Comparison of ENCODE assay signal across 19 cellular contexts in the genomic region with DNA sequence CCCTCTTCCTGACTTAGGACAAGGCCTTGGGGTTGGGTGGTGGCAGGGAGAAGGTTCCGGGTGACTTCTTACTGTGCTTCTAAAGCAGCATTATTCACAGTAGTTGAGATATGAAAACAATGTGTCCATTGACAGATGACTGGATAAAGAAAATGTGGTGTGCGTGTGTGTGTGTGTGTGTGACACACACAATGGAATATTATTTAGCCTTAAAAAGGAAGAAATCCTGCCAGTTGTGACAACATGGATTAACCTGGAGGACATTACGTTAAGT.
DNase-seq lines count a peak whose midpoint lies in the region; ATAC-seq, FAIRE-seq and TF ChIP-seq lines count a peak whose summit lies in the region.
"Had no signal": no experiment of that assay in that cellular context is flagged by ENCODE, and none has a peak within 500 bp of the region (broad histone marks: within the 10 kb centered on the region; RNA-seq: fewer than 3 reads in every experiment).

No MANE protein-coding gene starts in this region.

- TF ChIP-seq POLR2A in K562 (conservative IDR thresholded peaks at IDR 0.05): no peak

- intact Hi-C loops in K562 (cut with micrococcal nuclease) (no loop called here), Right ventricle myocardium superior (cut with DNase I) (loop anchor here (5.0 kb wide), 1 partner anchor 220 kb away; no protein-coding TSS in a partner anchor)
- intact Hi-C loops in naive thymus-derived CD4-positive, alpha-beta T cell (cut with micrococcal nuclease): loop anchor here in 1 of 2 donors (10.0 kb wide), 1 partner anchor 438 kb away; the partner anchor contains the start of gene SPRED1

- no peaks in the 10 kb centered on the region for H3K9me1 ChIP-seq in K562 (ENCODE audit: control insufficient read depth, insufficient read depth, low read length)

- TF ChIP-seq EP300 in K562 (IDR thresholded peaks at IDR 0.05; ENCODE audit: low read length): no peak

- CTCF ChIA-PET in K562 (lab: Yijun Ruan, JAX; ENCODE audit: low intra/inter-chr PET ratio): interaction anchor here (0.7 kb wide), 1 partner anchor 959 kb away, joined by 3 read pairs; no protein-coding TSS in a partner anchor
- CTCF ChIA-PET in naive thymus-derived CD4-positive, alpha-beta T cell (lab: Charles Lee): interaction anchor here (0.6 to 11.2 kb wide), 7 partner anchors 42 to 221 kb away, joined by 3 to 295 read pairs (median 35); partner anchors contain the start of gene RASGRP1

- no peak overlapping the region for H2AFZ ChIP-seq in K562 (ENCODE audit: low read depth, low read length)
- H2AFZ ChIP-seq: GM23248 had no signal

- no peak overlapping the region for H3K9ac ChIP-seq in K562 (ENCODE audit: insufficient read depth in 1 of 2, low read depth in 2 of 2, low read length in 2 of 2)
- H3K9ac ChIP-seq: GM23248 had no signal

- TF ChIP-seq CTCF in K562 (IDR thresholded peaks at IDR 0.05 in 2 of 3, conservative IDR thresholded peaks at IDR 0.05 in 1 of 3; ENCODE audit: insufficient read depth in 2 of 3, low read depth in 1 of 3, low read length in 3 of 3): no peak

- H3K4me1 Mint-ChIP-seq in stimulated activated naive CD8-positive, alpha-beta T cell treated with anti-CD3 and anti-CD28 coated beads, Interleukin-15, Interleukin-2, amounts not matched to agents 100 ng/mL and 50 ng/mL, for 24 hours (ENCODE audit: low read depth): peaks cover 74% of the 10 kb centered on the region
- peaks cover 66% of the 10 kb centered on the region for H3K4me1 Mint-ChIP-seq in stimulated activated naive CD8-positive, alpha-beta T cell treated with anti-CD3 and anti-CD28 coated beads, Interleukin-15, amount 100 ng/mL, for 72 hours
- peaks cover 32 to 87% (median 66%) of the 10 kb centered on the region in 7 donors for H3K4me1 Mint-ChIP-seq in naive thymus-derived CD4-positive, alpha-beta T cell
- peaks cover 88% of the 10 kb centered on the region for H3K4me1 Mint-ChIP-seq in activated T-cell treated with anti-CD3 and anti-CD28 coated beads, Interleukin-2, amount 50 U/mL, for 72 hours (ENCODE audit: low read depth)

- BruUV-seq in K562 (replicated peaks; lab: Mats Ljungman, UMichigan): no TSS peak

- in situ Hi-C loops in K562 (cut with MboI): loop anchor here (5.0 to 10.0 kb wide), 3 partner anchors 128 to 700 kb away; partner anchors contain the start of gene RASGRP1

- no peak for TF ChIP-seq RAD21 in K562 (CRISPR knock-in tag; conservative IDR thresholded peaks at IDR 0.05 in 1 of 2, IDR thresholded peaks at IDR 0.05 in 1 of 2)

- H3K27me3 ChIP-seq in K562 (ENCODE audit: control insufficient read depth in 2 of 2, insufficient read depth in 2 of 2, low read length in 2 of 2): no peaks in the 10 kb centered on the region; a peak in 2 of 5 replicates
- H3K27me3 ChIP-seq in naive thymus-derived CD4-positive, alpha-beta T cell (ENCODE audit: control insufficient read depth in 2 of 2, insufficient read depth in 2 of 2, low read length in 2 of 2): no peaks in the 10 kb centered on the region
- H3K27me3 ChIP-seq: BE2C had no signal

- no peak overlapping the region for H3K27ac ChIP-seq in K562 (ENCODE audit: extremely low read depth, low read depth, low read length)
- no peak overlapping the region for H3K27ac ChIP-seq in naive thymus-derived CD4-positive, alpha-beta T cell (ENCODE audit: low read depth, low read length)
- H3K27ac ChIP-seq: GM23248 had no signal

- H3K79me2 ChIP-seq in K562 (ENCODE audit: control insufficient read depth, insufficient read depth, low read length): no peaks in the 10 kb centered on the region

- 0 out of 2 replicates have a peak, but pooled peaks cover 5% of the 10 kb centered on the region for H4K20me1 ChIP-seq in K562 (replicated peaks; ENCODE audit: control insufficient read depth, insufficient read depth, low read length)

- H3K9me3 Mint-ChIP-seq in stimulated activated naive CD8-positive, alpha-beta T cell treated with anti-CD3 and anti-CD28 coated beads, Interleukin-15, Interleukin-2, amounts not matched to agents 100 ng/mL and 50 ng/mL, for 24 hours: no peaks in the 10 kb centered on the region
- no peaks in the 10 kb centered on the region for H3K9me3 Mint-ChIP-seq in stimulated activated naive CD8-positive, alpha-beta T cell treated with anti-CD3 and anti-CD28 coated beads, Interleukin-15, amount 100 ng/mL, for 72 hours
- H3K9me3 Mint-ChIP-seq in naive thymus-derived CD4-positive, alpha-beta T cell: peaks cover 0 to 6% (median 0%) of the 10 kb centered on the region in 11 donors
- peaks cover 2% of the 10 kb centered on the region in 2 donors for H3K9me3 Mint-ChIP-seq in activated T-cell treated with anti-CD3 and anti-CD28 coated beads, Interleukin-2, amount 50 U/mL, for 72 hours
- H3K9me3 Mint-ChIP-seq: CD4-positive, CD25-positive, alpha-beta regulatory T cell had no signal

- peak; percentile 26 for FAIRE-seq in K562 (lab: Jason Lieb, UNC)
- FAIRE-seq: A204.1, D721Med, GM12892, GM18507 had no signal

- no peak overlapping the region for H3K4me2 ChIP-seq in K562 (ENCODE audit: insufficient read depth, low read length)

- DNase-seq in stimulated activated naive CD8-positive, alpha-beta T cell treated with anti-CD3 and anti-CD28 coated beads, Interleukin-15, amount 100 ng/mL, for 72 hours: no peak
- no peak for DNase-seq in K562 (ENCODE audit: extremely low read depth in 1 of 4, low spot score in 3 of 4)
- DNase-seq in naive thymus-derived CD4-positive, alpha-beta T cell: no peak
- DNase-seq in activated T-cell treated with anti-CD3 and anti-CD28 coated beads, Interleukin-2, amount 50 U/mL, for 72 hours: no peak
- DNase-seq in Right ventricle myocardium superior: no peak
- DNase-seq in stimulated activated naive CD4-positive, alpha-beta T cell (lab: John Stamatoyannopoulos, UW): no peak
- DNase-seq: ACHN; BE2C; Caco-2; CD4-positive, CD25-positive, alpha-beta regulatory T cell; DMS79; GDM1; GM23248 had no signal

- no peak overlapping the region for H3K4me3 ChIP-seq in K562
- H3K4me3 ChIP-seq in naive thymus-derived CD4-positive, alpha-beta T cell (ENCODE audit: low read length): no peak overlapping the region
- H3K4me3 ChIP-seq: GM23248, HAP-1 had no signal

- no peaks in the 10 kb centered on the region for H3K36me3 ChIP-seq in K562 (ENCODE audit: control insufficient read depth, insufficient read depth, low read length)
- H3K36me3 ChIP-seq in naive thymus-derived CD4-positive, alpha-beta T cell (ENCODE audit: control insufficient read depth in 2 of 3, insufficient read depth in 3 of 3, low read length in 3 of 3): no peaks in the 10 kb centered on the region
- H3K36me3 ChIP-seq: BE2C, HAP-1 had no signal

- 5% methylated on average over 3 of the region's 3 CpGs for WGBS in K562 (ENCODE audit: insufficient coverage, low coverage, missing lambda C conversion rate)

- H3K4me3 Mint-ChIP-seq in stimulated activated naive CD8-positive, alpha-beta T cell treated with anti-CD3 and anti-CD28 coated beads, Interleukin-15, Interleukin-2, amounts not matched to agents 100 ng/mL and 50 ng/mL, for 24 hours: no peak overlapping the region
- H3K4me3 Mint-ChIP-seq in stimulated activated naive CD8-positive, alpha-beta T cell treated with anti-CD3 and anti-CD28 coated beads, Interleukin-15, amount 100 ng/mL, for 72 hours: no peak overlapping the region
- peak overlapping the region in 1 of 10 donors; percentile 34 for H3K4me3 Mint-ChIP-seq in naive thymus-derived CD4-positive, alpha-beta T cell
- H3K4me3 Mint-ChIP-seq in activated T-cell treated with anti-CD3 and anti-CD28 coated beads, Interleukin-2, amount 50 U/mL, for 72 hours: no peak overlapping the region

- POLR2A ChIA-PET in K562 (lab: Yijun Ruan, JAX): interaction anchor here (0.6 kb wide), 1 partner anchor 147 kb away, joined by 4 read pairs; no protein-coding TSS in a partner anchor
- POLR2A ChIA-PET in naive thymus-derived CD4-positive, alpha-beta T cell (lab: Charles Lee): interaction anchor here (0.8 to 10.9 kb wide), 4 partner anchors 41 to 251 kb away, joined by 3 to 260 read pairs (median 117); partner anchors contain the start of gene RASGRP1

- no peaks in the 10 kb centered on the region; the same call in 1 of the 2 replicates for H3K9me3 ChIP-seq in K562 (replicated peaks; ENCODE audit: control insufficient read depth, insufficient read depth, low read depth, low read length)
- H3K9me3 ChIP-seq in naive thymus-derived CD4-positive, alpha-beta T cell (ENCODE audit: control insufficient read depth in 2 of 3, low read length in 3 of 3): no peaks in the 10 kb centered on the region
- H3K9me3 ChIP-seq: BE2C, Caco-2, HAP-1 had no signal

- no peak for ATAC-seq in stimulated activated naive CD8-positive, alpha-beta T cell treated with anti-CD3 and anti-CD28 coated beads, Interleukin-15, amount 100 ng/mL, for 72 hours
- ATAC-seq in K562 (no peak), Right ventricle myocardium superior (ENCODE audit: poor library complexity) (no peak)
- ATAC-seq in naive thymus-derived CD4-positive, alpha-beta T cell: no peak
- no peak for ATAC-seq in activated T-cell treated with anti-CD3 and anti-CD28 coated beads, Interleukin-2, amount 50 U/mL, for 72 hours (replicated peaks in 1 of 2)

- H3K27me3 Mint-ChIP-seq in stimulated activated naive CD8-positive, alpha-beta T cell treated with anti-CD3 and anti-CD28 coated beads, Interleukin-15, Interleukin-2, amounts not matched to agents 100 ng/mL and 50 ng/mL, for 24 hours: no peaks in the 10 kb centered on the region
- no peaks in the 10 kb centered on the region for H3K27me3 Mint-ChIP-seq in stimulated activated naive CD8-positive, alpha-beta T cell treated with anti-CD3 and anti-CD28 coated beads, Interleukin-15, amount 100 ng/mL, for 72 hours
- H3K27me3 Mint-ChIP-seq in naive thymus-derived CD4-positive, alpha-beta T cell: no peaks in the 10 kb centered on the region
- H3K27me3 Mint-ChIP-seq in activated T-cell treated with anti-CD3 and anti-CD28 coated beads, Interleukin-2, amount 50 U/mL, for 72 hours (ENCODE audit: low read depth): no peaks in the 10 kb centered on the region
- H3K27me3 Mint-ChIP-seq: CD4-positive, CD25-positive, alpha-beta regulatory T cell had no signal

- no peaks in the 10 kb centered on the region for H3K36me3 Mint-ChIP-seq in stimulated activated naive CD8-positive, alpha-beta T cell treated with anti-CD3 and anti-CD28 coated beads, Interleukin-15, Interleukin-2, amounts not matched to agents 100 ng/mL and 50 ng/mL, for 24 hours (ENCODE audit: low read depth)
- peaks cover 0 to 15% (median 0%) of the 10 kb centered on the region in 5 donors for H3K36me3 Mint-ChIP-seq in naive thymus-derived CD4-positive, alpha-beta T cell
- H3K36me3 Mint-ChIP-seq in activated T-cell treated with anti-CD3 and anti-CD28 coated beads, Interleukin-2, amount 50 U/mL, for 72 hours (ENCODE audit: insufficient read depth in 2 of 2): peaks cover 0 to 2% of the 10 kb centered on the region in 2 donors
- H3K36me3 Mint-ChIP-seq: CD4-positive, CD25-positive, alpha-beta regulatory T cell had no signal

- no peaks in the 10 kb centered on the region for H3K4me1 ChIP-seq in K562 (replicated peaks in 1 of 2; ENCODE audit: control insufficient read depth in 2 of 2, insufficient read depth in 2 of 2, low read length in 2 of 2)
- peaks cover 46 to 63% of the 10 kb centered on the region in 2 donors for H3K4me1 ChIP-seq in naive thymus-derived CD4-positive, alpha-beta T cell (ENCODE audit: control insufficient read depth in 2 of 2, insufficient read depth in 2 of 2, low read length in 2 of 2)
- H3K4me1 ChIP-seq: Caco-2, HAP-1 had no signal

- H3K27ac Mint-ChIP-seq in stimulated activated naive CD8-positive, alpha-beta T cell treated with anti-CD3 and anti-CD28 coated beads, Interleukin-15, Interleukin-2, amounts not matched to agents 100 ng/mL and 50 ng/mL, for 24 hours: peak overlapping the region; percentile 17
- no peak overlapping the region for H3K27ac Mint-ChIP-seq in stimulated activated naive CD8-positive, alpha-beta T cell treated with anti-CD3 and anti-CD28 coated beads, Interleukin-15, amount 100 ng/mL, for 72 hours
- H3K27ac Mint-ChIP-seq in naive thymus-derived CD4-positive, alpha-beta T cell: peak overlapping the region in 6 of 9 donors; percentile 8 to 52 (median 37)
- no peak overlapping the region for H3K27ac Mint-ChIP-seq in activated T-cell treated with anti-CD3 and anti-CD28 coated beads, Interleukin-2, amount 50 U/mL, for 72 hours

Comparison
In these comparisons a context has a peak if more than half of its experiments do, and no peak if none do; other contexts are left out.
1. H3K27ac Mint-ChIP-seq: peak in stimulated activated naive CD8-positive, alpha-beta T cell treated with anti-CD3 and anti-CD28 coated beads, Interleukin-15, Interleukin-2, amounts not matched to agents 100 ng/mL and 50 ng/mL, for 24 hours (single experiment) and naive thymus-derived CD4-positive, alpha-beta T cell (6 of 9); none in stimulated activated naive CD8-positive, alpha-beta T cell treated with anti-CD3 and anti-CD28 coated beads, Interleukin-15, amount 100 ng/mL, for 72 hours (0 of 2) and activated T-cell treated with anti-CD3 and anti-CD28 coated beads, Interleukin-2, amount 50 U/mL, for 72 hours (single experiment).